In genomic region chr13:40101708-40102359, GRCh38 we compare ENCODE assay signal across 1 cellular context.
TF ChIP-seq lines count a peak whose summit lies in the region.

No MANE protein-coding gene starts in this region.

TF ChIP-seq in GM12878, 131 proteins besides CTCF, POLR2A, EP300 and RAD21 (continued from another document):
- TF ChIP-seq CUX1 (IDR thresholded peaks at IDR 0.05; ENCODE audit: insufficient replicate concordance, low read depth, low read length), result no peak
- TF ChIP-seq HSF1 (IDR thresholded peaks at IDR 0.05; ENCODE audit: low read depth, low read length), result no peak
- peak; percentile 82; the same call in 1 of the 2 replicates for TF ChIP-seq IRF4 (IDR thresholded peaks at IDR 0.05; ENCODE audit: low read depth, low read length)
- no peak for TF ChIP-seq ZNF687 (IDR thresholded peaks at IDR 0.05)
- TF ChIP-seq ZBTB11 (CRISPR knock-in tag; IDR thresholded peaks at IDR 0.05), result no peak
- peak; percentile 79 for TF ChIP-seq PAX5 (IDR thresholded peaks at IDR 0.05; ENCODE audit: borderline replicate concordance, low read depth, low read length)
- TF ChIP-seq E2F4 (IDR thresholded peaks at IDR 0.05; ENCODE audit: low read depth, low read length), result no peak
- no peak for TF ChIP-seq SMAD1 (IDR thresholded peaks at IDR 0.05; ENCODE audit: low read depth, partially characterized antibody)
- 0 out of 2 replicates have a peak, but pooled peaks have one; percentile 43 for TF ChIP-seq FOXM1 (IDR thresholded peaks at IDR 0.05; ENCODE audit: low read depth, low read length)
- no peak for TF ChIP-seq SRF (IDR thresholded peaks at IDR 0.05; ENCODE audit: low read depth in 2 of 2, low read length in 2 of 2)
- peak; percentile 64; the same call in 1 of the 2 replicates for TF ChIP-seq ATF2 (IDR thresholded peaks at IDR 0.05; ENCODE audit: low read length)
- no peak for TF ChIP-seq ZNF592 (IDR thresholded peaks at IDR 0.05)
- TF ChIP-seq MAX (IDR thresholded peaks at IDR 0.05; ENCODE audit: low read depth, low read length), result no peak
- TF ChIP-seq TCF3 (IDR thresholded peaks at IDR 0.05; ENCODE audit: borderline replicate concordance, insufficient read depth, low read depth, low read length), result no peak
- TF ChIP-seq NR2C2 (IDR thresholded peaks at IDR 0.05; ENCODE audit: borderline replicate concordance, control insufficient read depth, insufficient read length, low read depth), result no peak
